ENCODE assay signal across 19 cellular contexts in genomic region chr11:79077684-79078379, GRCh38.
"Had no signal": no experiment of that assay in that cellular context is flagged by ENCODE, and none has a peak within 500 bp of the region (broad histone marks: within the 10 kb centered on the region; RNA-seq: fewer than 3 reads in every experiment).

No MANE protein-coding gene starts in this region.

- H3K4me3 ChIP-seq: stomach, testis had no signal

- DNase-seq: activated CD4-positive, alpha-beta memory T cell treated with anti-CD3 and anti-CD28 coated beads for 36 hours; activated CD4-positive, alpha-beta T cell treated with anti-CD3 and anti-CD28 coated beads for 36 hours; activated CD8-positive, alpha-beta memory T cell treated with anti-CD3 and anti-CD28 coated beads, Interleukin-2, amount 10 ng/mL, durations not matched to agents 7 days and 5 days; activated naive CD4-positive, alpha-beta T cell treated with anti-CD3 and anti-CD28 coated beads, Interleukin-2, amount 10 ng/mL, durations not matched to agents 7 days and 5 days; activated T-cell treated with anti-CD3 and anti-CD28 coated beads, Interleukin-2, amount 50 U/mL, for 24 hours; central memory CD4-positive, alpha-beta T cell; cortex of kidney; effector CD8-positive, alpha-beta T cell; foreskin melanocyte; head of caudate nucleus; left colon; mammary epithelial cell; natural killer cell; stimulated activated CD4-positive, alpha-beta T cell treated with anti-CD3 and anti-CD28 coated beads, Interleukin-12 subunit alpha, Interleukin-12 subunit beta, amount 100 ng/mL, for 4 hours; stimulated activated CD4-positive, alpha-beta T cell treated with anti-CD3 and anti-CD28 coated beads, Interleukin-2, amount 100 ng/mL, for 24 hours; stomach; T-helper 17 cell; testis had no signal

- H3K9me3 Mint-ChIP-seq: activated naive CD4-positive, alpha-beta T cell treated with anti-CD3 and anti-CD28 coated beads, Interleukin-2, amount 10 ng/mL, durations not matched to agents 7 days and 5 days; activated T-cell treated with anti-CD3 and anti-CD28 coated beads, Interleukin-2, amount 50 U/mL, for 24 hours; natural killer cell had no signal

- H3K36me3 Mint-ChIP-seq: activated CD4-positive, alpha-beta memory T cell treated with anti-CD3 and anti-CD28 coated beads for 36 hours; activated CD8-positive, alpha-beta memory T cell treated with anti-CD3 and anti-CD28 coated beads, Interleukin-2, amount 10 ng/mL, durations not matched to agents 7 days and 5 days; activated naive CD4-positive, alpha-beta T cell treated with anti-CD3 and anti-CD28 coated beads, Interleukin-2, amount 10 ng/mL, durations not matched to agents 7 days and 5 days; natural killer cell had no signal

- H3K4me1 Mint-ChIP-seq: activated CD4-positive, alpha-beta T cell treated with anti-CD3 and anti-CD28 coated beads for 36 hours; activated CD8-positive, alpha-beta memory T cell treated with anti-CD3 and anti-CD28 coated beads, Interleukin-2, amount 10 ng/mL, durations not matched to agents 7 days and 5 days; activated naive CD4-positive, alpha-beta T cell treated with anti-CD3 and anti-CD28 coated beads, Interleukin-2, amount 10 ng/mL, durations not matched to agents 7 days and 5 days; natural killer cell had no signal

- H3K27me3 ChIP-seq: stomach, testis had no signal

- H3K27ac Mint-ChIP-seq: activated CD4-positive, alpha-beta memory T cell treated with anti-CD3 and anti-CD28 coated beads for 36 hours; activated CD4-positive, alpha-beta T cell treated with anti-CD3 and anti-CD28 coated beads for 36 hours; activated CD8-positive, alpha-beta memory T cell treated with anti-CD3 and anti-CD28 coated beads, Interleukin-2, amount 10 ng/mL, durations not matched to agents 7 days and 5 days; activated naive CD4-positive, alpha-beta T cell treated with anti-CD3 and anti-CD28 coated beads, Interleukin-2, amount 10 ng/mL, durations not matched to agents 7 days and 5 days; activated T-cell treated with anti-CD3 and anti-CD28 coated beads, Interleukin-2, amount 50 U/mL, for 24 hours; natural killer cell; T-helper 17 cell had no signal

- ATAC-seq: activated CD4-positive, alpha-beta T cell treated with anti-CD3 and anti-CD28 coated beads for 36 hours; activated CD8-positive, alpha-beta memory T cell treated with anti-CD3 and anti-CD28 coated beads, Interleukin-2, amount 10 ng/mL, durations not matched to agents 7 days and 5 days; left colon; natural killer cell; T-helper 17 cell had no signal

- H3K27me3 Mint-ChIP-seq: activated CD4-positive, alpha-beta memory T cell treated with anti-CD3 and anti-CD28 coated beads for 36 hours; activated CD8-positive, alpha-beta memory T cell treated with anti-CD3 and anti-CD28 coated beads, Interleukin-2, amount 10 ng/mL, durations not matched to agents 7 days and 5 days; activated T-cell treated with anti-CD3 and anti-CD28 coated beads, Interleukin-2, amount 50 U/mL, for 24 hours had no signal

- H3K36me3 ChIP-seq: stomach had no signal

- H3K9me3 ChIP-seq: stomach, testis had no signal

- H3K4me3 Mint-ChIP-seq: activated CD4-positive, alpha-beta memory T cell treated with anti-CD3 and anti-CD28 coated beads for 36 hours; activated CD4-positive, alpha-beta T cell treated with anti-CD3 and anti-CD28 coated beads for 36 hours; activated CD8-positive, alpha-beta memory T cell treated with anti-CD3 and anti-CD28 coated beads, Interleukin-2, amount 10 ng/mL, durations not matched to agents 7 days and 5 days; activated naive CD4-positive, alpha-beta T cell treated with anti-CD3 and anti-CD28 coated beads, Interleukin-2, amount 10 ng/mL, durations not matched to agents 7 days and 5 days; activated T-cell treated with anti-CD3 and anti-CD28 coated beads, Interleukin-2, amount 50 U/mL, for 24 hours; natural killer cell; T-helper 17 cell had no signal

- H3K27ac ChIP-seq: epithelial cell of prostate, stomach, testis had no signal

- H3K4me1 ChIP-seq: testis had no signal
